In the genomic region with DNA sequence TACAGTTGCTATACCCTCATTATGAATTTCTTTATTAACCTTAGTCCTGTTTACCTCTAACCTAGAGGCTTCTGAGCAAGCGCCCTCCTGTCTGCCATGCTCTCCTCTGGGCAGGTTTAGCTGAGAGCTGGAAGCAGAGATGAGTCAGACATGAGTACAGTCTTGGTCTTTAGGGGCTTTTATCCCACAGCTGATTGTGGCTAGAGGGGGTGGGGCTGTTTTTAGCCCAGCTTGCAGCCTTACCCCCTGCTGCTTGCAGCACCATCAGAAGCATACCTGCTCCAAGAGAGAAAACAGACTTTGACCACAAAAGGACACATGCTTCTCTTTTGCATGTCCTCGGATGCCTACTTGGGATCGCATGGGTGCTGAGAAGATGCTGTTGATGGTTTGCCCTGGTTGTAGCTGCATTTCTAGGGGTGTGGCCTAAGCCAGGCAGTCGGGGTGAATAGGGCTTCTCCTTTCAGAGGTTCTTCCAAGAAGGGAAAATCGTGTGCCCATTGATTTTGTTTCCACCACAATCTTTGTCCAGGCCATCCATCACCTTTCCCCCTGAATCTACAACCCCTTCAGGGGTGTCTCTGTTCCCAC, we compare ENCODE assay signal across 14 cellular contexts.
DNase-seq lines count a peak whose midpoint lies in the region; TF ChIP-seq lines count a peak whose summit lies in the region.
"Had no signal": no experiment of that assay in that cellular context is flagged by ENCODE, and none has a peak within 500 bp of the region (broad histone marks: within the 10 kb centered on the region; RNA-seq: fewer than 3 reads in every experiment).

No MANE protein-coding gene starts in this region.

- peak; percentile 18 for DNase-seq in activated CD4-positive, alpha-beta T cell treated with anti-CD3 and anti-CD28 coated beads for 48 hours
- no peak for DNase-seq in activated CD4-positive, alpha-beta T cell treated with anti-CD3 and anti-CD28 coated beads for 1 hour
- DNase-seq in NCI-H69 (lab: John Stamatoyannopoulos, UW) (peak; percentile 4), astrocyte of the spinal cord (ENCODE audit: low read depth, low spot score) (peak; percentile 56), hypothalamus (lab: John Stamatoyannopoulos, UW) (no peak)
- DNase-seq in stimulated activated CD8-positive, alpha-beta memory T cell treated with anti-CD3 and anti-CD28 coated beads, Interleukin-12 subunit alpha, Interleukin-12 subunit beta, amount 100 ng/mL, for 4 hours (ENCODE audit: low read depth), result peak; percentile 46
- no peak for DNase-seq in activated T-helper 2 cell treated with anti-CD3 and anti-CD28 coated beads, Interferon-gamma antibody, Interleukin-2, Interleukin-4, amounts not matched to agents 10 μg/mL and 5 μg/mL and 100 μg/mL, durations not matched to agents 14 hours and 24 hours and 36 hours (ENCODE audit: low spot score)
- DNase-seq in CD4-positive, alpha-beta memory T cell, result no peak
- DNase-seq: activated CD4-positive, CD25-positive, alpha-beta regulatory T cell; GF-D8; head of caudate nucleus; MM.1S; spleen; substantia nigra had no signal

- H3K27ac Mint-ChIP-seq in activated T-helper 2 cell treated with anti-CD3 and anti-CD28 coated beads, Interferon-gamma antibody, Interleukin-2, Interleukin-4, amounts not matched to agents 10 μg/mL and 5 μg/mL and 100 μg/mL, durations not matched to agents 14 hours and 24 hours and 36 hours, result no peak overlapping the region
- H3K27ac Mint-ChIP-seq in CD4-positive, alpha-beta memory T cell, result no peak overlapping the region

- no peaks in the 10 kb centered on the region for H3K36me3 Mint-ChIP-seq in activated T-helper 2 cell treated with anti-CD3 and anti-CD28 coated beads, Interferon-gamma antibody, Interleukin-2, Interleukin-4, amounts not matched to agents 10 μg/mL and 5 μg/mL and 100 μg/mL, durations not matched to agents 14 hours and 24 hours and 36 hours (ENCODE audit: low read depth)
- no peaks in the 10 kb centered on the region for H3K36me3 Mint-ChIP-seq in CD4-positive, alpha-beta memory T cell

- H3K4me3 Mint-ChIP-seq in activated T-helper 2 cell treated with anti-CD3 and anti-CD28 coated beads, Interferon-gamma antibody, Interleukin-2, Interleukin-4, amounts not matched to agents 10 μg/mL and 5 μg/mL and 100 μg/mL, durations not matched to agents 14 hours and 24 hours and 36 hours (ENCODE audit: low read depth), result no peak overlapping the region
- no peak overlapping the region for H3K4me3 Mint-ChIP-seq in CD4-positive, alpha-beta memory T cell

- CTCF ChIA-PET in CD4-positive, alpha-beta memory T cell (lab: Charles Lee; ENCODE audit: partially characterized antibody), result interaction anchor here (9.9 kb wide), 1 partner anchor 10 kb away, joined by 65 read pairs; no protein-coding TSS in a partner anchor

- H3K4me3 ChIP-seq in astrocyte of the spinal cord (ENCODE audit: low read depth, low read length), result no peak overlapping the region
- no peak overlapping the region for H3K4me3 ChIP-seq in CD4-positive, alpha-beta memory T cell (ENCODE audit: low read length in 2 of 2)
- H3K4me3 ChIP-seq: spleen had no signal

- H3K27me3 ChIP-seq in CD4-positive, alpha-beta memory T cell (ENCODE audit: insufficient read depth, low read length), result no peaks in the 10 kb centered on the region
- H3K27me3 ChIP-seq: spleen had no signal

- no peaks in the 10 kb centered on the region for H3K9me3 Mint-ChIP-seq in activated T-helper 2 cell treated with anti-CD3 and anti-CD28 coated beads, Interferon-gamma antibody, Interleukin-2, Interleukin-4, amounts not matched to agents 10 μg/mL and 5 μg/mL and 100 μg/mL, durations not matched to agents 14 hours and 24 hours and 36 hours
- H3K9me3 Mint-ChIP-seq in CD4-positive, alpha-beta memory T cell, result no peaks in the 10 kb centered on the region

- H3K4me1 Mint-ChIP-seq in activated T-helper 2 cell treated with anti-CD3 and anti-CD28 coated beads, Interferon-gamma antibody, Interleukin-2, Interleukin-4, amounts not matched to agents 10 μg/mL and 5 μg/mL and 100 μg/mL, durations not matched to agents 14 hours and 24 hours and 36 hours (ENCODE audit: low read depth), result no peaks in the 10 kb centered on the region
- H3K4me1 Mint-ChIP-seq in CD4-positive, alpha-beta memory T cell, result no peaks in the 10 kb centered on the region

- H3K4me1 ChIP-seq in CD4-positive, alpha-beta memory T cell (ENCODE audit: insufficient read depth, low read length), result no peaks in the 10 kb centered on the region
- H3K4me1 ChIP-seq: spleen had no signal

- intact Hi-C loops in activated T-helper 2 cell treated with anti-CD3 and anti-CD28 coated beads, Interferon-gamma antibody, Interleukin-2, Interleukin-4, amounts not matched to agents 10 μg/mL and 5 μg/mL and 100 μg/mL, durations not matched to agents 14 hours and 24 hours and 36 hours (cut with micrococcal nuclease), result no loop called here
- intact Hi-C loops in CD4-positive, alpha-beta memory T cell (cut with micrococcal nuclease), result no loop called here

- POLR2A ChIA-PET in CD4-positive, alpha-beta memory T cell (lab: Charles Lee; ENCODE audit: partially characterized antibody), result interaction anchor here (0.6 kb wide), 1 partner anchor 545 kb away, joined by 3 read pairs; no protein-coding TSS in a partner anchor

- H3K27ac ChIP-seq in CD4-positive, alpha-beta memory T cell (ENCODE audit: low read depth, low read length), result no peak overlapping the region
- H3K27ac ChIP-seq: spleen had no signal

- no peaks in the 10 kb centered on the region for H3K9me3 ChIP-seq in CD4-positive, alpha-beta memory T cell (ENCODE audit: control insufficient read depth in 1 of 2, low read length in 2 of 2)
- H3K9me3 ChIP-seq: spleen had no signal

- no peak for TF ChIP-seq CTCF in astrocyte of the spinal cord (IDR thresholded peaks at IDR 0.05; ENCODE audit: low read depth, low read length)

- in situ Hi-C loops in astrocyte of the spinal cord (cut with HindIII; ENCODE audit: low sequenced_read_pairs), result no loop called here

- H3K27me3 Mint-ChIP-seq in activated T-helper 2 cell treated with anti-CD3 and anti-CD28 coated beads, Interferon-gamma antibody, Interleukin-2, Interleukin-4, amounts not matched to agents 10 μg/mL and 5 μg/mL and 100 μg/mL, durations not matched to agents 14 hours and 24 hours and 36 hours (ENCODE audit: low read depth), result peaks cover 12% of the 10 kb centered on the region
- peaks cover 3 to 9% of the 10 kb centered on the region in 2 donors for H3K27me3 Mint-ChIP-seq in CD4-positive, alpha-beta memory T cell

- no peaks in the 10 kb centered on the region for H3K36me3 ChIP-seq in CD4-positive, alpha-beta memory T cell (ENCODE audit: insufficient read depth, low read length)
- H3K36me3 ChIP-seq: spleen had no signal

Comparison
In these comparisons a context has a peak if more than half of its experiments do, and no peak if none do; other contexts are left out.
1. DNase-seq: peak in activated CD4-positive, alpha-beta T cell treated with anti-CD3 and anti-CD28 coated beads for 48 hours (single experiment), NCI-H69 (single experiment), astrocyte of the spinal cord (single experiment) and stimulated activated CD8-positive, alpha-beta memory T cell treated with anti-CD3 and anti-CD28 coated beads, Interleukin-12 subunit alpha, Interleukin-12 subunit beta, amount 100 ng/mL, for 4 hours (single experiment); none in activated CD4-positive, alpha-beta T cell treated with anti-CD3 and anti-CD28 coated beads for 1 hour (single experiment), activated T-helper 2 cell treated with anti-CD3 and anti-CD28 coated beads, Interferon-gamma antibody, Interleukin-2, Interleukin-4, amounts not matched to agents 10 μg/mL and 5 μg/mL and 100 μg/mL, durations not matched to agents 14 hours and 24 hours and 36 hours (single experiment), hypothalamus (0 of 51) and CD4-positive, alpha-beta memory T cell (0 of 5).